8 cellular contexts compared by ENCODE assay signal in the genomic region with DNA sequence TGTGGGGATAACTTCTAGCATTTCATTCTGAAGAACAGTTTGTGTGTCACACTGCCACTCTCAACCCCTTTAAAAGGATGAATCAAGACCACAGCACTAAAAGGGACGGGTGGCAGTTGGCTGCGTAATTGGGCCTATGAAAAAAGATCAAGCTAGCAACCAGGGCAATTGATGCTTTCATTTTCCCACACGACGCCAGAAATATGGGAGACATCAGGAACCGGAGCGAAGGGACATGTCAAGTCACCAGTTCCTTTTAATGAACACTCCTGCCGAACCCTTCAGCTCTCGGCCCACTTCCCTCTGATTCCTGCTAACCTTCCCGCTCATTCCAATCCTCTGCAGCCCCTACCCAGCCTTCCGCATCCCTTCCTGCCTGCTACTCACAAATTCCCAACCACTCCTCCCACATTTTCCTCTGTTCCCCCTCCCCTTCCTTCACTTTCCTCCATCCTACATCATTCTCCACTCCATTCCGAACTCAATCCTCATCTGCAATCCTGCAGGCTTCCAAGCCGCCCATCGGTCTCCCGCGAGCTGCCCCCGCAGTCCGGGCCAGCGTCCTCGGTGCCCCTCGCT. TPM values are rescaled to one million over a fixed set of nuclear protein-coding genes. Genes with fewer than 3 reads are reported as not detected.
DNase-seq lines count a peak whose midpoint lies in the region; ATAC-seq and TF ChIP-seq lines count a peak whose summit lies in the region.

No MANE protein-coding gene starts in this region.

- peak overlapping the region; percentile 85 for H3K4me3 ChIP-seq in Caco-2 (ENCODE audit: low read depth, low read length)

- H3K27ac Mint-ChIP-seq in Caco-2 (ENCODE audit: unreplicated experiment), result peak overlapping the region; percentile 94
- peak overlapping the region; percentile 97 for H3K27ac Mint-ChIP-seq in T-helper 17 cell
- peak overlapping the region; percentile 97 for H3K27ac Mint-ChIP-seq in chondrocyte (ENCODE audit: unreplicated experiment)

- BruUV-seq in Caco-2 (replicated peaks; lab: Mats Ljungman, UMichigan), result TSS peak; percentile 48

- H3K4me3 Mint-ChIP-seq in Caco-2 (ENCODE audit: unreplicated experiment) (peak overlapping the region; percentile 96), T-helper 17 cell (peak overlapping the region; percentile 99), chondrocyte (ENCODE audit: unreplicated experiment) (peak overlapping the region; percentile 98)

- no peaks in the 10 kb centered on the region for H3K36me3 ChIP-seq in Caco-2 (ENCODE audit: control insufficient read depth, insufficient read depth, low read length)

- H3K9me3 Mint-ChIP-seq in Caco-2 (ENCODE audit: unreplicated experiment), result no peaks in the 10 kb centered on the region
- no peaks in the 10 kb centered on the region for H3K9me3 Mint-ChIP-seq in chondrocyte (ENCODE audit: low read depth)

- no peaks in the 10 kb centered on the region for H3K9me3 ChIP-seq in Caco-2
- no peaks in the 10 kb centered on the region for H3K9me3 ChIP-seq in T-helper 17 cell (ENCODE audit: control insufficient read depth, low read length, poor library complexity, severe bottlenecking)

- intact Hi-C loops in Caco-2 (cut with micrococcal nuclease; ENCODE audit: unreplicated experiment), result loop anchor here (1.0 to 2.0 kb wide), 7 partner anchors 11 to 258 kb away; a partner anchor contains a TSS

- peaks cover 43% of the 10 kb centered on the region for H3K36me3 Mint-ChIP-seq in Caco-2 (ENCODE audit: insufficient read depth, unreplicated experiment)
- peaks cover 2% of the 10 kb centered on the region for H3K36me3 Mint-ChIP-seq in T-helper 17 cell (ENCODE audit: low read depth)
- H3K36me3 Mint-ChIP-seq in chondrocyte (ENCODE audit: low read depth), result no peaks in the 10 kb centered on the region

- POLR2A ChIA-PET in Caco-2 (lab: Charles Lee), result interaction anchor here (0.5 to 2.6 kb wide), 36 partner anchors 8 to 1435 kb away, joined by 3 to 27 read pairs (median 5); a partner anchor contains a TSS

- CTCF ChIA-PET in Caco-2 (lab: Charles Lee), result interaction anchor here (0.5 to 1.3 kb wide), 6 partner anchors 11 to 1349 kb away, joined by 3 to 4 read pairs (median 3); no protein-coding TSS in a partner anchor

- H3K27me3 ChIP-seq in Caco-2 (replicated peaks; ENCODE audit: control insufficient read depth, insufficient read depth, low read length), result no peaks in the 10 kb centered on the region

- TF ChIP-seq CTCF in Caco-2 (IDR thresholded peaks at IDR 0.05; ENCODE audit: insufficient read depth in 1 of 2, low read depth in 1 of 2, low read length in 1 of 2, severe bottlenecking in 1 of 2, unreplicated experiment in 1 of 2) (no peak), chondrocyte (IDR thresholded peaks at IDR 0.05) (no peak)

- peaks cover 10% of the 10 kb centered on the region; the same call in 1 of the 2 replicates for H3K4me1 ChIP-seq in Caco-2

- no peak for DNase-seq in Caco-2
- peak; percentile 15 for DNase-seq in HS-5 (ENCODE audit: low read depth)
- no peak for DNase-seq in T-helper 17 cell
- no peak for DNase-seq in chondrocyte (ENCODE audit: low spot score)
- DNase-seq in kidney tubule cell (ENCODE audit: low spot score), result peak; percentile 40
- peak; percentile 5 to 16 for DNase-seq in stimulated activated CD4-positive, alpha-beta T cell treated with anti-CD3 and anti-CD28 coated beads, Interleukin-2, amount 100 ng/mL, for 48 hours
- DNase-seq in NCI-H2196 (lab: John Stamatoyannopoulos, UW; ENCODE audit: unreplicated experiment), result no peak

- no peaks in the 10 kb centered on the region for H3K27me3 Mint-ChIP-seq in Caco-2 (ENCODE audit: insufficient read depth, unreplicated experiment)
- H3K27me3 Mint-ChIP-seq in T-helper 17 cell, result no peaks in the 10 kb centered on the region
- no peaks in the 10 kb centered on the region for H3K27me3 Mint-ChIP-seq in chondrocyte (ENCODE audit: low read depth)

- no peak for ATAC-seq in T-helper 17 cell
- ATAC-seq in HG02870 (IDR thresholded peaks at IDR 0.05; ENCODE audit: unreplicated experiment), result no peak

- H3K4me1 Mint-ChIP-seq in Caco-2 (ENCODE audit: low read depth, unreplicated experiment) (peaks cover 16% of the 10 kb centered on the region), T-helper 17 cell (peaks cover 32% of the 10 kb centered on the region), chondrocyte (ENCODE audit: low read depth) (peaks cover 43% of the 10 kb centered on the region)

RNA-seq across cellular contexts. Expression of a gene that starts 0.7 kb away (rescaled TPM):
- total RNA-seq in Caco-2 (2022), result 39.7 and 44.0 TPM in 2 replicates
- 10 to 100 TPM; 19.2 to 19.9 TPM for total RNA-seq in T-helper 17 cell
- 40.5 to 49.6 TPM (median 48.3 TPM) in 3 replicates for total RNA-seq in chondrocyte

RNA-seq across cellular contexts. Expression of a gene that starts 34.5 kb away (rescaled TPM):
- total RNA-seq in Caco-2 (2022) (90.6 and 95.6 TPM in 2 replicates), T-helper 17 cell (10 to 100 TPM; 56.2 to 56.6 TPM), chondrocyte (25.3 to 30.5 TPM (median 26.2 TPM) in 3 replicates)

RNA-seq across cellular contexts. Expression of a gene that starts 56.5 kb away (rescaled TPM):
- 97.2 and 115 TPM in 2 replicates for total RNA-seq in Caco-2 (2022)
- total RNA-seq in T-helper 17 cell, result 10 to 100 TPM; 47.6 to 51.5 TPM
- 26.8 to 41.4 TPM (median 33.0 TPM) in 3 replicates for total RNA-seq in chondrocyte

Comparison
In these comparisons a context has a peak if more than half of its experiments do, and no peak if none do; other contexts are left out.
1. DNase-seq: peak in HS-5 (single experiment), kidney tubule cell (single experiment) and stimulated activated CD4-positive, alpha-beta T cell treated with anti-CD3 and anti-CD28 coated beads, Interleukin-2, amount 100 ng/mL, for 48 hours (2 of 2); none in Caco-2 (0 of 2), T-helper 17 cell (0 of 3), chondrocyte (single experiment) and NCI-H2196 (single experiment).
2. Peak in every context shown above with its lines, with median percentiles within 50 percentile points of each other: H3K27ac Mint-ChIP-seq and H3K4me3 Mint-ChIP-seq.